1 cellular context compared by ENCODE assay signal in the genomic region with DNA sequence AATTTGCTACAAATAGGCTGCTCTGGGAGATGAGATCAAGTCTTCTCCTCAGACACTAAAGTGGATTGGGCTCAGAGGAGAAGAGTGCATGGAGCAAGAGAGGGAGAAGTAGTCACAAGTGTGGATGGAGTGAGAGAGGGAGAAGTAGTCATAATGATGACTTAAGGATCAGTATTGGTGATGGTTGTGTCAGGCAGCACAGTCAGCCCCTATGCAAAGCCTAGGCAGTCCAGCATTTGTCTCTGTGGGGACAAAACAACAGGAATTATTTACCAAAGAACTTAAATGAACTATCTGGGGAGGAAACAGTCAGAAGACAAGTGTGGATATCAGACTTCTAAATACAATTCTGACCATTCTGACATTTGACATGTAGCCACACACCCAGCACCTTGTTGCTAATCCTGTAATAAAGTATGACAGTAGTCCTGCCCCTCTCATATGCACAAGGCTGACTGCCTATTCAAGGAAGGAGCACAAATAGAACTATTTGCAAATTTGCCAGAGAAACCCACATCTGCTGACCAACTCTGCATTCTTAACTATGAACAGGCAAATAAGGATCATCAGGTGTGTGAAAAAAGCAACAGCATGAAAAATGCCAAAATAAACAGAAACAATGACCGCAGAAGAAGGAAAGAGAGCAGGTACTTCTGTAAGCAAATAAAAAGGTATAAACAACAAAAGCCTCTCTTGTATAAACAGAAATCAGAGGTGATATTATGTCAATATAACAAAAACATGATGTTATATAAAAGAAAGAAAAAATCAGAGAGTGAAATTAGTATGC.
TF ChIP-seq lines count a peak whose summit lies in the region.

No MANE protein-coding gene starts in this region.

TF ChIP-seq in IMR-90, 13 proteins besides CTCF, POLR2A, EP300 and RAD21:
- TF ChIP-seq BHLHE40 (IDR thresholded peaks at IDR 0.05; ENCODE audit: low read depth, low read length) (no peak), RCOR1 (IDR thresholded peaks at IDR 0.05; ENCODE audit: insufficient replicate concordance, low read length) (no peak), SMC3 (IDR thresholded peaks at IDR 0.05; ENCODE audit: low read depth, low read length) (no peak), RFX5 (IDR thresholded peaks at IDR 0.05; ENCODE audit: low read depth, low read length) (no peak), CEBPB (IDR thresholded peaks at IDR 0.05; ENCODE audit: low read depth, low read length) (no peak), FOS (IDR thresholded peaks at IDR 0.05; ENCODE audit: low read depth, low read length) (no peak), NFE2L2 (IDR thresholded peaks at IDR 0.05; ENCODE audit: low read depth, low read length) (no peak), MAFK (IDR thresholded peaks at IDR 0.05; ENCODE audit: low read depth, low read length) (no peak), MXI1 (IDR thresholded peaks at IDR 0.05; ENCODE audit: borderline replicate concordance, low read depth, low read length) (no peak), MAZ (IDR thresholded peaks at IDR 0.05; ENCODE audit: borderline replicate concordance, low read depth, low read length) (no peak), CHD1 (IDR thresholded peaks at IDR 0.05; ENCODE audit: low read depth, low read length) (no peak)
- TF ChIP-seq, protein P1, sequence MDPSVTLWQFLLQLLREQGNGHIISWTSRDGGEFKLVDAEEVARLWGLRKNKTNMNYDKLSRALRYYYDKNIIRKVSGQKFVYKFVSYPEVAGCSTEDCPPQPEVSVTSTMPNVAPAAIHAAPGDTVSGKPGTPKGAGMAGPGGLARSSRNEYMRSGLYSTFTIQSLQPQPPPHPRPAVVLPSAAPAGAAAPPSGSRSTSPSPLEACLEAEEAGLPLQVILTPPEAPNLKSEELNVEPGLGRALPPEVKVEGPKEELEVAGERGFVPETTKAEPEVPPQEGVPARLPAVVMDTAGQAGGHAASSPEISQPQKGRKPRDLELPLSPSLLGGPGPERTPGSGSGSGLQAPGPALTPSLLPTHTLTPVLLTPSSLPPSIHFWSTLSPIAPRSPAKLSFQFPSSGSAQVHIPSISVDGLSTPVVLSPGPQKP (IDR thresholded peaks at IDR 0.05; ENCODE audit: borderline replicate concordance, low read depth, low read length) = no peak
- TF ChIP-seq, protein P2, sequence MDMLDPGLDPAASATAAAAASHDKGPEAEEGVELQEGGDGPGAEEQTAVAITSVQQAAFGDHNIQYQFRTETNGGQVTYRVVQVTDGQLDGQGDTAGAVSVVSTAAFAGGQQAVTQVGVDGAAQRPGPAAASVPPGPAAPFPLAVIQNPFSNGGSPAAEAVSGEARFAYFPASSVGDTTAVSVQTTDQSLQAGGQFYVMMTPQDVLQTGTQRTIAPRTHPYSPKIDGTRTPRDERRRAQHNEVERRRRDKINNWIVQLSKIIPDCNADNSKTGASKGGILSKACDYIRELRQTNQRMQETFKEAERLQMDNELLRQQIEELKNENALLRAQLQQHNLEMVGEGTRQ (IDR thresholded peaks at IDR 0.05; ENCODE audit: low read depth, low read length) = no peak
